In the genomic region with DNA sequence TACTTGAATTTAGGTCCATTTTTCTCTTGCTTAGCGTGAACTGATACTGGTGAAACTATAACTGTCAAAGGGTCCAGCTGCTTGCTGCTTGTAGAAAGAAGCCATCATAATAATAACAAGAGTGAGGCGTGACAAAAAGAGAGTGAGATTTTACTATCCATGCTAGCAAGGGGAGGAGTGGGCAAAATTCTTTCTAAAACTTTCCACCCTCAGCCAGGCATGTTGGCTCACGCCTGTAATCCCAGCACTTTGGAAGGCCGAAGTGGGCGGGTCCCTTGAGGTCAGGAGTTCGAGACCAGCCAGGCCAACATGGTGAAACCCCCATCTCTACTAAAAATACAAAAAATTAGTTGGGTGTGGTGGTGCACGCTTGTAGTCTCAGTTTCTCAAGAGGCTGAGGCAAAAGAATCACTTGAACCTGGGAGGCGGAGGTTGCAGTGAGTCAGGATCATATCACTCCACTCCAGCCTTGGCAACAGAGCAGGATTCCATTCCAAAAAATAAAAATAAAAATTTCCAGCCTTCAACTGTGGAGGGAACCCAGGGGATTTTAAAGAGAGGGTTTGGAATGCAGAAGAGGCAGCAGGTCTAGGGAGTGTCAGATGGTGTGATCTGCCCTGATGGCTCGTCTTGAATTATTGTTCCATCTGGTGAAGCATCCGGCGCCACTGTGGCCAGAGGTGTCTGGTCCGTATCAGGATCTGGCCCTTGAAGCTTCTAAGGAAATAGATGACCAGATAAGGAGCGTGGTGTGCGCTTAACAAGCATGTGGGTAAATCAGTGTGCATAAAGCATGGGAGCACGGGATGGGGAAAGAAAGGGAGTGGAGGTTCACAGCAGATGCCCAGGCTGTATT, we compare ENCODE assay signal across 11 cellular contexts. TPM values are rescaled to one million over a fixed set of nuclear protein-coding genes. Genes with fewer than 3 reads are reported as not detected.
A peak's percentile ranks its signal among the peaks of the same experiment; 100 is the strongest.
DNase-seq lines count a peak whose midpoint lies in the region; ATAC-seq, FAIRE-seq and TF ChIP-seq lines count a peak whose summit lies in the region.
"Had no signal": no experiment of that assay in that cellular context is flagged by ENCODE, and none has a peak within 500 bp of the region (broad histone marks: within the 10 kb centered on the region; RNA-seq: fewer than 3 reads in every experiment).

No MANE protein-coding gene starts in this region.

- H3K79me1 ChIP-seq in neuronal stem cell (ENCODE audit: low read depth, low read length) = no peaks in the 10 kb centered on the region

- no peak overlapping the region for H4K8ac ChIP-seq in neuronal stem cell (ENCODE audit: low read depth, low read length)

- no peaks in the 10 kb centered on the region for H3K27me3 ChIP-seq in body of pancreas
- no peaks in the 10 kb centered on the region for H3K27me3 ChIP-seq in neuronal stem cell (ENCODE audit: control insufficient read depth in 3 of 3, insufficient read depth in 3 of 3, low read depth in 1 of 3, low read length in 3 of 3)

- no peak overlapping the region for H2BK15ac ChIP-seq in neuronal stem cell (ENCODE audit: low read length)

- H3K18ac ChIP-seq in neuronal stem cell (ENCODE audit: low read length) = no peak overlapping the region

- no peak for FAIRE-seq in D721Med (lab: Jason Lieb, UNC)

- H2BK12ac ChIP-seq in neuronal stem cell (ENCODE audit: low read length) = no peak overlapping the region

- H2AFZ ChIP-seq in neuronal stem cell (ENCODE audit: low read length) = no peak overlapping the region

- ATAC-seq in HG02798 (IDR thresholded peaks at IDR 0.05; ENCODE audit: poor library complexity, unreplicated experiment) = peak; percentile 59
- peak; percentile 15 for ATAC-seq in body of pancreas
- ATAC-seq: left lobe of liver had no signal

- H3K23ac ChIP-seq in neuronal stem cell (ENCODE audit: low read depth, low read length, poor library complexity) = no peak overlapping the region

- H2BK5ac ChIP-seq in neuronal stem cell (ENCODE audit: low read length) = no peak overlapping the region

- H3K36me3 ChIP-seq in body of pancreas (replicated peaks in 1 of 2; ENCODE audit: insufficient read depth in 1 of 2, low read depth in 2 of 2) (no peaks in the 10 kb centered on the region), neuronal stem cell (replicated peaks in 1 of 2; ENCODE audit: control insufficient read depth in 2 of 2, insufficient read depth in 2 of 2, low read length in 2 of 2) (peaks cover 16 to 35% of the 10 kb centered on the region in 2 donors)

- no peak overlapping the region for H3K27ac ChIP-seq in body of pancreas
- no peak overlapping the region for H3K27ac ChIP-seq in neuronal stem cell (replicated peaks; ENCODE audit: low read length)

- no peaks in the 10 kb centered on the region for H3K9me3 ChIP-seq in body of pancreas
- H3K9me3 ChIP-seq in neuronal stem cell (replicated peaks in 1 of 2; ENCODE audit: control insufficient read depth in 2 of 2, insufficient read depth in 1 of 2, low read depth in 1 of 2, low read length in 2 of 2) = peaks cover 0 to 3% of the 10 kb centered on the region in 2 donors

- TF ChIP-seq POLR2A in body of pancreas (IDR thresholded peaks at IDR 0.05) = no peak

- no peaks in the 10 kb centered on the region for H3K4me1 ChIP-seq in body of pancreas
- no peaks in the 10 kb centered on the region for H3K4me1 ChIP-seq in neuronal stem cell (ENCODE audit: control insufficient read depth in 2 of 2, insufficient read depth in 1 of 2, low read depth in 1 of 2, low read length in 2 of 2)

- no peak overlapping the region for H3K14ac ChIP-seq in neuronal stem cell (ENCODE audit: low read length)

- peak overlapping the region; percentile 4; the same call in 1 of the 2 replicates for H3K4me3 ChIP-seq in GM08714 (ENCODE audit: low read length)
- no peak overlapping the region for H3K4me3 ChIP-seq in body of pancreas
- no peak overlapping the region for H3K4me3 ChIP-seq in neuronal stem cell (ENCODE audit: low read length in 2 of 2)

- H3K4ac ChIP-seq in neuronal stem cell (ENCODE audit: low read length) = no peak overlapping the region

- H3K4me2 ChIP-seq in neuronal stem cell (ENCODE audit: insufficient read depth, low read length, poor library complexity, severe bottlenecking) = no peak overlapping the region

- DNase-seq in body of pancreas (peak in 1 of 4 donors; percentile 14), neuronal stem cell (ENCODE audit: low spot score) (no peak), NCI-H1105 (lab: John Stamatoyannopoulos, UW) (no peak), NOMO-1 (lab: John Stamatoyannopoulos, UW; ENCODE audit: unreplicated experiment in 2 of 2) (no peak), KG1 (lab: John Stamatoyannopoulos, UW) (no peak), D721Med (ENCODE audit: insufficient read length, low spot score) (no peak)
- DNase-seq: activated naive CD4-positive, alpha-beta T cell; NCI-H1092 had no signal

- TF ChIP-seq CTCF in body of pancreas (IDR thresholded peaks at IDR 0.05) (no peak), D721Med (IDR thresholded peaks at IDR 0.05; ENCODE audit: insufficient read depth, missing control alignments) (no peak)

- WGBS in body of pancreas, 2 donors = 83 to 91% methylated on average over 15 of the region's 15 CpGs
- no CpG with 5 or more reads among the region's 15 CpGs for WGBS in neuronal stem cell (ENCODE audit: extremely low coverage in 2 of 2, insufficient read length in 2 of 2, insufficient replicate concordance in 1 of 2), 2 donors

- peak overlapping the region; percentile 45 for H3K9ac ChIP-seq in neuronal stem cell (ENCODE audit: low read depth, low read length, poor library complexity)

- no peak overlapping the region for H2AK5ac ChIP-seq in neuronal stem cell (ENCODE audit: low read depth, low read length)

- H2BK120ac ChIP-seq in neuronal stem cell (ENCODE audit: low read depth, low read length) = no peak overlapping the region

- no peak overlapping the region for H4K91ac ChIP-seq in neuronal stem cell (ENCODE audit: low read depth, low read length, poor library complexity)

- intact Hi-C loops in body of pancreas (cut with DNase I) = no loop called here

RNA-seq across cellular contexts. Expression of a gene that starts 51.8 kb away (rescaled TPM):
- 1 to 10 TPM; 2.0 to 2.1 TPM for total RNA-seq in body of pancreas
- polyA plus RNA-seq in neuronal stem cell (2013, experiment 1 of 2) = 0.17 TPM
- polyA plus RNA-seq in neuronal stem cell (2013, experiment 2 of 2) = 0.18 TPM

RNA-seq across cellular contexts. Expression of a gene that starts 52.7 kb away (rescaled TPM):
- 10 to 100 TPM; 10.1 to 22.4 TPM for total RNA-seq in body of pancreas
- polyA plus RNA-seq in neuronal stem cell (2013, experiment 1 of 2) = 3.4 TPM
- polyA plus RNA-seq in neuronal stem cell (2013, experiment 2 of 2) = 3.7 TPM
